24 cellular contexts compared by ENCODE assay signal in the genomic region with DNA sequence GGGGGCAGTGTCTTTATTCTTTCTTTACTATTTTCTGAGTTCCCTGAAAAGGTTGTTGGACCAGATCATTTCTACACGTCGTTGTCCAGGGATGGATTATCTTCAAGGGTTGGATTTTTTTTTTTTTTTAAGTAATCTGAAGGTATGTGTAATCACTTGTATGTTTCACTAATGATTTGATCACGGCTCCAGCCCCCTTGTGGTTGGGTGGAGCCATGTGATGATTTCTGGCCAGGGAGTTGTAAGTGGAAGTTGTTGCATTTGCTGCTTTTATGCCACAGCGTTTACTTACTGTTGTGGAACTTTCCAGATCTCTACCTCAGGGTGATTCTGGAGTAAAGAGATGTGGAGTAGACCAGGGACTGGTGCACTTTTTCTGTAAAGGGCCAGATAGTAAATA.
DNase-seq lines count a peak whose midpoint lies in the region; ATAC-seq and TF ChIP-seq lines count a peak whose summit lies in the region.
"Had no signal": no experiment of that assay in that cellular context is flagged by ENCODE, and none has a peak within 500 bp of the region (broad histone marks: within the 10 kb centered on the region; RNA-seq: fewer than 3 reads in every experiment).

No MANE protein-coding gene starts in this region.

- H3K27me3 Mint-ChIP-seq in endothelial cell (ENCODE audit: unreplicated experiment) = peaks cover 1% of the 10 kb centered on the region
- H3K27me3 Mint-ChIP-seq: activated CD4-positive, alpha-beta memory T cell treated with anti-CD3 and anti-CD28 coated beads, Interleukin-2, amount 10 ng/mL, durations not matched to agents 7 days and 5 days; activated naive CD4-positive, alpha-beta T cell treated with anti-CD3 and anti-CD28 coated beads, Interleukin-2, amount 10 ng/mL, durations not matched to agents 7 days and 5 days had no signal

- no peaks in the 10 kb centered on the region for H3K9me3 ChIP-seq in OCI-LY7 (ENCODE audit: low read length)
- H3K9me3 ChIP-seq: tibial artery had no signal

- H2AFZ ChIP-seq in OCI-LY7 (ENCODE audit: low read length) = no peak overlapping the region

- H3K4me1 Mint-ChIP-seq in endothelial cell (ENCODE audit: unreplicated experiment) = peaks cover 23% of the 10 kb centered on the region
- no peaks in the 10 kb centered on the region for H3K4me1 Mint-ChIP-seq in stimulated activated effector memory CD8-positive, alpha-beta T cell treated with anti-CD3 and anti-CD28 coated beads, Interleukin-12 subunit alpha, Interleukin-12 subunit beta, amount 100 ng/mL, for 72 hours
- H3K4me1 Mint-ChIP-seq: activated CD4-positive, alpha-beta memory T cell treated with anti-CD3 and anti-CD28 coated beads, Interleukin-2, amount 10 ng/mL, durations not matched to agents 7 days and 5 days; activated naive CD4-positive, alpha-beta T cell treated with anti-CD3 and anti-CD28 coated beads, Interleukin-2, amount 10 ng/mL, durations not matched to agents 7 days and 5 days; stimulated activated naive B cell treated with anti-CD40 and anti-IgM and Interleukin-4, amounts not matched to agents 10 μg/mL and 1 μg/mL and 100 μg/mL, for 72 hours had no signal

- H3K4me3 Mint-ChIP-seq in endothelial cell (ENCODE audit: unreplicated experiment) = no peak overlapping the region
- H3K4me3 Mint-ChIP-seq in stimulated activated effector memory CD8-positive, alpha-beta T cell treated with anti-CD3 and anti-CD28 coated beads, Interleukin-12 subunit alpha, Interleukin-12 subunit beta, amount 100 ng/mL, for 72 hours = no peak overlapping the region
- H3K4me3 Mint-ChIP-seq: activated CD4-positive, alpha-beta memory T cell treated with anti-CD3 and anti-CD28 coated beads, Interleukin-2, amount 10 ng/mL, durations not matched to agents 7 days and 5 days; activated naive CD4-positive, alpha-beta T cell treated with anti-CD3 and anti-CD28 coated beads, Interleukin-2, amount 10 ng/mL, durations not matched to agents 7 days and 5 days; activated T-cell treated with anti-CD3 and anti-CD28 coated beads, Interleukin-2, amount 50 U/mL, for 24 hours; stimulated activated naive B cell treated with anti-CD40 and anti-IgM and Interleukin-4, amounts not matched to agents 10 μg/mL and 1 μg/mL and 100 μg/mL, for 72 hours had no signal

- H4K20me1 ChIP-seq in OCI-LY7 (ENCODE audit: insufficient read depth, low read length) = no peaks in the 10 kb centered on the region

- H3K27ac ChIP-seq in OCI-LY7 (ENCODE audit: low read depth, low read length, poor library complexity, severe bottlenecking) = no peak overlapping the region
- H3K27ac ChIP-seq: HL-60, tibial artery had no signal

- TF ChIP-seq CTCF in GM12875 (IDR thresholded peaks at IDR 0.05; ENCODE audit: borderline replicate concordance, insufficient read depth, low read depth, low read length) = 0 out of 2 replicates have a peak, but pooled peaks have one; percentile 4
- TF ChIP-seq CTCF in OCI-LY7 (conservative IDR thresholded peaks at IDR 0.05; ENCODE audit: low read length) = peak; percentile 61
- TF ChIP-seq CTCF in endothelial cell (IDR thresholded peaks at IDR 0.05; ENCODE audit: unreplicated experiment) = peak; percentile 34

- POLR2A ChIA-PET in OCI-LY7 (lab: Charles Lee) = no interaction called here

- no TSS peak for BruUV-seq in OCI-LY7 (replicated peaks; lab: Mats Ljungman, UMichigan)

- no peaks in the 10 kb centered on the region for H3K9me3 Mint-ChIP-seq in endothelial cell (ENCODE audit: unreplicated experiment)
- peaks cover 6% of the 10 kb centered on the region for H3K9me3 Mint-ChIP-seq in stimulated activated effector memory CD8-positive, alpha-beta T cell treated with anti-CD3 and anti-CD28 coated beads, Interleukin-12 subunit alpha, Interleukin-12 subunit beta, amount 100 ng/mL, for 72 hours

- no peak for ATAC-seq in stimulated activated effector memory CD8-positive, alpha-beta T cell treated with anti-CD3 and anti-CD28 coated beads, Interleukin-12 subunit alpha, Interleukin-12 subunit beta, amount 100 ng/mL, for 72 hours
- ATAC-seq in Right ventricle myocardium superior (ENCODE audit: poor library complexity) = no peak
- ATAC-seq: Right ventricle myocardium inferior; sciatic nerve; stimulated activated naive B cell treated with anti-CD40 and anti-IgM and Interleukin-4, amounts not matched to agents 10 μg/mL and 1 μg/mL and 100 μg/mL, for 72 hours had no signal

- H3K36me3 Mint-ChIP-seq in endothelial cell (ENCODE audit: low read depth, unreplicated experiment) = no peaks in the 10 kb centered on the region
- no peaks in the 10 kb centered on the region for H3K36me3 Mint-ChIP-seq in stimulated activated effector memory CD8-positive, alpha-beta T cell treated with anti-CD3 and anti-CD28 coated beads, Interleukin-12 subunit alpha, Interleukin-12 subunit beta, amount 100 ng/mL, for 72 hours
- H3K36me3 Mint-ChIP-seq: activated naive CD4-positive, alpha-beta T cell treated with anti-CD3 and anti-CD28 coated beads, Interleukin-2, amount 10 ng/mL, durations not matched to agents 7 days and 5 days; stimulated activated naive B cell treated with anti-CD40 and anti-IgM and Interleukin-4, amounts not matched to agents 10 μg/mL and 1 μg/mL and 100 μg/mL, for 72 hours had no signal

- H3K79me2 ChIP-seq in OCI-LY7 (ENCODE audit: insufficient read depth, low read depth, low read length) = no peaks in the 10 kb centered on the region

- H3K4me2 ChIP-seq in OCI-LY7 (ENCODE audit: low read length) = no peak overlapping the region

- CTCF ChIA-PET in OCI-LY7 (lab: Charles Lee; ENCODE audit: unreplicated experiment) = no interaction called here

- intact Hi-C loops in OCI-LY7 (cut with micrococcal nuclease; ENCODE audit: unreplicated experiment) = no loop called here
- intact Hi-C loops in Right ventricle myocardium superior (cut with DNase I) = no loop called here

- H3K27ac Mint-ChIP-seq in endothelial cell (ENCODE audit: unreplicated experiment) = no peak overlapping the region
- no peak overlapping the region for H3K27ac Mint-ChIP-seq in stimulated activated effector memory CD8-positive, alpha-beta T cell treated with anti-CD3 and anti-CD28 coated beads, Interleukin-12 subunit alpha, Interleukin-12 subunit beta, amount 100 ng/mL, for 72 hours
- H3K27ac Mint-ChIP-seq: activated CD4-positive, alpha-beta memory T cell treated with anti-CD3 and anti-CD28 coated beads, Interleukin-2, amount 10 ng/mL, durations not matched to agents 7 days and 5 days; activated naive CD4-positive, alpha-beta T cell treated with anti-CD3 and anti-CD28 coated beads, Interleukin-2, amount 10 ng/mL, durations not matched to agents 7 days and 5 days; activated T-cell treated with anti-CD3 and anti-CD28 coated beads, Interleukin-2, amount 50 U/mL, for 24 hours; stimulated activated naive B cell treated with anti-CD40 and anti-IgM and Interleukin-4, amounts not matched to agents 10 μg/mL and 1 μg/mL and 100 μg/mL, for 72 hours had no signal

- H3K36me3 ChIP-seq in OCI-LY7 (ENCODE audit: insufficient read depth, low read length) = no peaks in the 10 kb centered on the region
- H3K36me3 ChIP-seq: tibial artery had no signal

- H3K4me3 ChIP-seq in GM12875 (ENCODE audit: low read depth, low read length) (no peak overlapping the region), OCI-LY7 (ENCODE audit: low read depth, low read length, poor library complexity, severe bottlenecking) (no peak overlapping the region)
- H3K4me3 ChIP-seq: tibial artery had no signal

- peak; percentile 13 for DNase-seq in OCI-LY7 (ENCODE audit: low spot score)
- no peak for DNase-seq in endothelial cell (ENCODE audit: low spot score)
- peak; percentile 64 for DNase-seq in superior temporal gyrus (ENCODE audit: extremely low spot score)
- no peak for DNase-seq in stimulated activated effector memory CD8-positive, alpha-beta T cell treated with anti-CD3 and anti-CD28 coated beads, Interleukin-12 subunit alpha, Interleukin-12 subunit beta, amount 100 ng/mL, for 72 hours (ENCODE audit: low spot score in 2 of 2)
- no peak for DNase-seq in Right ventricle myocardium superior
- no peak for DNase-seq in NCI-H146 (lab: John Stamatoyannopoulos, UW)
- DNase-seq: activated CD4-positive, alpha-beta memory T cell treated with anti-CD3 and anti-CD28 coated beads, Interleukin-2, amount 10 ng/mL, durations not matched to agents 7 days and 5 days; activated naive CD4-positive, alpha-beta T cell treated with anti-CD3 and anti-CD28 coated beads, Interleukin-2, amount 10 ng/mL, durations not matched to agents 7 days and 5 days; activated T-cell treated with anti-CD3 and anti-CD28 coated beads, Interleukin-2, amount 50 U/mL, for 24 hours; AML-193; aorta; cerebellar nuclear complex; effector memory CD4-positive, alpha-beta T cell; HCEC 1CT; MV-4-11; NCI-H2107; NCI-H524; stimulated activated naive B cell treated with anti-CD40 and anti-IgM and Interleukin-4, amounts not matched to agents 10 μg/mL and 1 μg/mL and 100 μg/mL, for 72 hours; T-helper 1 cell; tibial artery had no signal

- H3K9me2 ChIP-seq in OCI-LY7 (ENCODE audit: insufficient read depth, low read length) = no peaks in the 10 kb centered on the region

- H3K4me1 ChIP-seq in OCI-LY7 (ENCODE audit: insufficient read depth, low read length, poor library complexity, severe bottlenecking) = no peaks in the 10 kb centered on the region
- H3K4me1 ChIP-seq: tibial artery had no signal

Comparison
In these comparisons a context has a peak if more than half of its experiments do, and no peak if none do; other contexts are left out.
1. CTCF ChIP-seq: peak in every context shown above with its lines; median percentile 61 in OCI-LY7; 34 in endothelial cell; 4 in GM12875.
2. DNase-seq: peak in OCI-LY7 (single experiment) and superior temporal gyrus (single experiment); none in endothelial cell (single experiment), stimulated activated effector memory CD8-positive, alpha-beta T cell treated with anti-CD3 and anti-CD28 coated beads, Interleukin-12 subunit alpha, Interleukin-12 subunit beta, amount 100 ng/mL, for 72 hours (0 of 2), Right ventricle myocardium superior (single experiment) and NCI-H146 (single experiment).